23 cellular contexts compared by ENCODE assay signal in genomic region chr7:84682543-84682942, GRCh38.
"Had no signal": no experiment of that assay in that cellular context is flagged by ENCODE, and none has a peak within 500 bp of the region (broad histone marks: within the 10 kb centered on the region; RNA-seq: fewer than 3 reads in every experiment).

No MANE protein-coding gene starts in this region.

- H3K27me3 ChIP-seq: colonic mucosa, esophagus squamous epithelium, heart right ventricle, right atrium auricular region, testis, tibial artery had no signal

- H3K4me3 ChIP-seq: colonic mucosa, esophagus squamous epithelium, heart right ventricle, lower lobe of right lung, prostate gland, right atrium auricular region, testis, tibial artery had no signal

- H3K36me3 ChIP-seq: colonic mucosa, esophagus squamous epithelium, heart right ventricle, lower lobe of right lung, prostate gland, right atrium auricular region, tibial artery had no signal

- ATAC-seq: heart right ventricle; left colon; left ventricle myocardium superior; lower lobe of right lung; naive thymus-derived CD8-positive, alpha-beta T cell; sciatic nerve; stimulated activated memory B cell treated with anti-CD40 and anti-IgM and Interleukin-4, amounts not matched to agents 10 μg/mL and 1 μg/mL and 100 μg/mL, for 72 hours; stimulated activated naive CD8-positive, alpha-beta T cell treated with anti-CD3 and anti-CD28 coated beads, Interleukin-15, Interleukin-2, amounts not matched to agents 100 U/mL and 50 U/mL, for 24 hours had no signal

- FAIRE-seq: endothelial cell of umbilical vein, islet of Langerhans had no signal

- H3K4me1 ChIP-seq: colonic mucosa, esophagus squamous epithelium, heart right ventricle, lower lobe of right lung, prostate gland, right atrium auricular region, testis, tibial artery had no signal

- H3K9me3 ChIP-seq: colonic mucosa, esophagus squamous epithelium, heart right ventricle, lower lobe of right lung, prostate gland, right atrium auricular region, testis, tibial artery had no signal

- H3K27ac ChIP-seq: colonic mucosa, esophagus squamous epithelium, heart right ventricle, lower lobe of right lung, prostate gland, right atrium auricular region, testis, tibial artery had no signal

- DNase-seq: colonic mucosa; effector CD8-positive, alpha-beta T cell; esophagus squamous epithelium; foreskin melanocyte; glutamatergic neuron; heart right ventricle; hippocampal formation; kidney glomerular epithelial cell; left colon; left ventricle myocardium superior; lower lobe of right lung; naive thymus-derived CD8-positive, alpha-beta T cell; stimulated activated CD4-positive, alpha-beta T cell treated with anti-CD3 and anti-CD28 coated beads, Interleukin-4, amount 100 ng/mL, for 4 hours; stimulated activated naive CD8-positive, alpha-beta T cell treated with anti-CD3 and anti-CD28 coated beads, Interleukin-15, Interleukin-2, amounts not matched to agents 100 U/mL and 50 U/mL, for 24 hours; substantia nigra; testis; tibial artery had no signal
